ENCODE assay signal across 6 cellular contexts in the genomic region with DNA sequence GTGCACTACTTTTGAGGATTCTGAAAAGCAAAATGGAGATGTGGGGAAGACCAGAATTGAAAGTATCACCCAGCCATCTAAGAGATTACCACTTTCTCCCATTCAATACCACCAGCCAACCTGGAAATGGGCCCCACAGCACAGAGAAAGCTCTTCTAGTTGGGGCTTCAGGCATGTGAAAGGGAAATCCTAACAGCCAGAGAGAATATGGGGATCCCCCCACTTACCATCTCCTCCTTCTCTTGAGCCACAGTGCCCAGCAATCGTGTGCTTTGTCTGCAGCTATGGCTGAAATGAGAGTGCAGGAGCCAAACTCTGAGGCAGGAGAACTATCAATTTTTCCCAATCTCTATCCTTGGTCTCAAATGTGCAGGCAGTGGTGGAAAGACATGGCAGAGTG.
DNase-seq lines count a peak whose midpoint lies in the region; ATAC-seq and TF ChIP-seq lines count a peak whose summit lies in the region.
"Not testable (repeated sequence)": the region's sequence is repeated elsewhere in the genome, so short reads cannot be mapped to it uniquely, and the experiment has no call there.

No MANE protein-coding gene starts in this region.

- DNase-seq in SKM-1 treated with dmso at 0.1 percent for 144 hours (lab: John Stamatoyannopoulos, UW; ENCODE audit: unreplicated experiment), result peak; percentile 13
- not testable (repeated sequence) for DNase-seq in activated naive CD8-positive, alpha-beta T cell treated with anti-CD3 and anti-CD28 coated beads for 36 hours; right lobe of liver; stimulated activated naive B cell treated with anti-CD40 and anti-IgM and Interleukin-4, amounts not matched to agents 10 μg/mL and 1 μg/mL and 100 μg/mL, for 72 hours

- H3K36me3 ChIP-seq in BLaER1 treated with 17β-estradiol and CSF1 and Interleukin-3, amounts not matched to agents 10 nM and 100 nM; right lobe of liver: not testable (repeated sequence)

- peaks cover 45 to 61% (median 56%) of the 10 kb centered on the region in 10 experiments for H3K4me1 ChIP-seq in BLaER1 treated with 17β-estradiol and CSF1 and Interleukin-3, amounts not matched to agents 10 nM and 100 nM
- peaks cover 0 to 10% (median 2%) of the 10 kb centered on the region in 4 donors for H3K4me1 ChIP-seq in right lobe of liver

- H4K20me1 ChIP-seq in BLaER1 treated with 17β-estradiol and CSF1 and Interleukin-3, amounts not matched to agents 10 nM and 100 nM, result not testable (repeated sequence)

- not testable (repeated sequence) for TF ChIP-seq POLR2A in right lobe of liver (IDR thresholded peaks at IDR 0.05)

- TF ChIP-seq CTCF in right lobe of liver (IDR thresholded peaks at IDR 0.05), result not testable (repeated sequence)

- H3K36me3 Mint-ChIP-seq in activated naive CD8-positive, alpha-beta T cell treated with anti-CD3 and anti-CD28 coated beads for 36 hours, result peaks cover 18% of the 10 kb centered on the region
- H3K36me3 Mint-ChIP-seq in stimulated activated naive B cell treated with anti-CD40 and anti-IgM and Interleukin-4, amounts not matched to agents 10 μg/mL and 1 μg/mL and 100 μg/mL, for 72 hours, result peaks cover 30 to 45% of the 10 kb centered on the region in 2 donors

- H3K9ac ChIP-seq in BLaER1 treated with 17β-estradiol and CSF1 and Interleukin-3, amounts not matched to agents 10 nM and 100 nM, result not testable (repeated sequence)

- not testable (repeated sequence) for H3K9me3 ChIP-seq in BLaER1 treated with 17β-estradiol and CSF1 and Interleukin-3, amounts not matched to agents 10 nM and 100 nM (replicated peaks in 1 of 11); right lobe of liver

- peak overlapping the region; percentile 17 to 69 (median 56); a peak in 21 of 22 replicates for H3K4me2 ChIP-seq in BLaER1 treated with 17β-estradiol and CSF1 and Interleukin-3, amounts not matched to agents 10 nM and 100 nM

- not testable (repeated sequence) for H3K4me3 ChIP-seq in BLaER1 treated with 17β-estradiol and CSF1 and Interleukin-3, amounts not matched to agents 10 nM and 100 nM; right lobe of liver

- H3K27me3 Mint-ChIP-seq in activated naive CD8-positive, alpha-beta T cell treated with anti-CD3 and anti-CD28 coated beads for 36 hours; stimulated activated naive B cell treated with anti-CD40 and anti-IgM and Interleukin-4, amounts not matched to agents 10 μg/mL and 1 μg/mL and 100 μg/mL, for 72 hours: not testable (repeated sequence)

- H3K4me3 Mint-ChIP-seq in activated naive CD8-positive, alpha-beta T cell treated with anti-CD3 and anti-CD28 coated beads for 36 hours; stimulated activated naive B cell treated with anti-CD40 and anti-IgM and Interleukin-4, amounts not matched to agents 10 μg/mL and 1 μg/mL and 100 μg/mL, for 72 hours: not testable (repeated sequence)

- H3K27me3 ChIP-seq in BLaER1 treated with 17β-estradiol and CSF1 and Interleukin-3, amounts not matched to agents 10 nM and 100 nM; right lobe of liver: not testable (repeated sequence)

- peak overlapping the region; percentile 60 for H3K27ac Mint-ChIP-seq in activated naive CD8-positive, alpha-beta T cell treated with anti-CD3 and anti-CD28 coated beads for 36 hours
- H3K27ac Mint-ChIP-seq in stimulated activated naive B cell treated with anti-CD40 and anti-IgM and Interleukin-4, amounts not matched to agents 10 μg/mL and 1 μg/mL and 100 μg/mL, for 72 hours, result not testable (repeated sequence)

- peaks cover 31% of the 10 kb centered on the region for H3K4me1 Mint-ChIP-seq in activated naive CD8-positive, alpha-beta T cell treated with anti-CD3 and anti-CD28 coated beads for 36 hours
- peaks cover 29 to 37% of the 10 kb centered on the region in 2 donors for H3K4me1 Mint-ChIP-seq in stimulated activated naive B cell treated with anti-CD40 and anti-IgM and Interleukin-4, amounts not matched to agents 10 μg/mL and 1 μg/mL and 100 μg/mL, for 72 hours

- H3K9me3 Mint-ChIP-seq in activated naive CD8-positive, alpha-beta T cell treated with anti-CD3 and anti-CD28 coated beads for 36 hours; stimulated activated naive B cell treated with anti-CD40 and anti-IgM and Interleukin-4, amounts not matched to agents 10 μg/mL and 1 μg/mL and 100 μg/mL, for 72 hours: not testable (repeated sequence)

- H3K27ac ChIP-seq in BLaER1 treated with 17β-estradiol and CSF1 and Interleukin-3, amounts not matched to agents 10 nM and 100 nM, result peak overlapping the region in 8 of 11 experiments; percentile 6 to 69 (median 48); a peak in 14 of 22 replicates
- H3K27ac ChIP-seq in right lobe of liver, result peak overlapping the region in 2 of 3 donors; percentile 20 to 38

- peak; percentile 34 for ATAC-seq in HG02870 (IDR thresholded peaks at IDR 0.05; ENCODE audit: unreplicated experiment)
- not testable (repeated sequence) for ATAC-seq in right lobe of liver
- ATAC-seq in stimulated activated naive B cell treated with anti-CD40 and anti-IgM and Interleukin-4, amounts not matched to agents 10 μg/mL and 1 μg/mL and 100 μg/mL, for 72 hours (replicated peaks), result peak; percentile 50 to 71

- no CpG with 5 or more reads among the region's 1 CpG for WGBS in right lobe of liver (ENCODE audit: insufficient coverage, low coverage, low lambda C conversion rate, missing lambda C conversion rate)

- intact Hi-C loops in right lobe of liver (cut with DNase I), result not testable (repeated sequence)
